Comparison of ENCODE assay signal across 1 cellular context in genomic region chr16:29625114-29625513, GRCh38. TPM values are rescaled to one million over a fixed set of nuclear protein-coding genes. Genes with fewer than 3 reads are reported as not detected.
"Had no signal": no experiment of that assay in that cellular context is flagged by ENCODE, and none has a peak within 500 bp of the region (broad histone marks: within the 10 kb centered on the region; RNA-seq: fewer than 3 reads in every experiment).

No MANE protein-coding gene starts in this region.

RNA-seq across cellular contexts. Expression of gene SPN, which starts 37.9 kb away (rescaled TPM):
- total RNA-seq: myocyte had no signal
